ENCODE assay signal across 23 cellular contexts in the genomic region with DNA sequence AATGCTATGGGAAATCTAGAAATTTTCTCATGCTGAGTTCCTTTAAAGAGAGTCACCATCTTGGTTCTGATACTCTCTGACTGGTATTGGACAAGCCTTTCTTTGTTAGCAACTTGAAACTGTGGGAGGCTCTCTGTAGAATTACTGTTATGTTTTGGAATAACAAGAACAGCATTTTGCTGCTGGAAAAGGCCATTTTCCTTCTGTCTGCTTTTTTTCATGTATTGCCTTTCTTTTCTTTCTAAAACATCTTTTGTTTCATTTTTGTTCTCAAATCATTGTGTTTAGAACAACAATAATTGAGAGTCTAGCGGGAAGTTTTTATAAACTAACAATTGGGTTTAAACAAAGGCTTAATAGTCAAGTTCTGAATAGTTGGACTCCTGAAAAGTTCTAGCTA.
DNase-seq lines count a peak whose midpoint lies in the region; ATAC-seq, FAIRE-seq and TF ChIP-seq lines count a peak whose summit lies in the region.
"Had no signal": no experiment of that assay in that cellular context is flagged by ENCODE, and none has a peak within 500 bp of the region (broad histone marks: within the 10 kb centered on the region; RNA-seq: fewer than 3 reads in every experiment).

No MANE protein-coding gene starts in this region.

- no peak for TF ChIP-seq POLR2A in Peyer's patch (IDR thresholded peaks at IDR 0.05)

- no peaks in the 10 kb centered on the region for H3K4me1 ChIP-seq in Peyer's patch
- H3K4me1 ChIP-seq: esophagus squamous epithelium, pancreas had no signal

- peak; percentile 93 for FAIRE-seq in frontal cortex (lab: Jason Lieb, UNC)
- FAIRE-seq: endometrium, pancreas had no signal

- no peaks in the 10 kb centered on the region for H3K36me3 ChIP-seq in Peyer's patch
- H3K36me3 ChIP-seq: esophagus squamous epithelium, pancreas, WERI-Rb-1 had no signal

- no peak for TF ChIP-seq CTCF in Peyer's patch (IDR thresholded peaks at IDR 0.05)

- no peaks in the 10 kb centered on the region for H3K27me3 ChIP-seq in Peyer's patch
- H3K27me3 ChIP-seq: pancreas had no signal

- peak; percentile 4 for ATAC-seq in GM19023 (IDR thresholded peaks at IDR 0.05; ENCODE audit: unreplicated experiment)
- peak; percentile 5 for ATAC-seq in HG03439 (IDR thresholded peaks at IDR 0.05; ENCODE audit: unreplicated experiment)
- no peak for ATAC-seq in HG03442 (IDR thresholded peaks at IDR 0.05; ENCODE audit: unreplicated experiment)
- ATAC-seq: left colon, Right ventricle myocardium inferior had no signal

- H3K27ac ChIP-seq in Peyer's patch, result no peak overlapping the region
- H3K27ac ChIP-seq: esophagus squamous epithelium, pancreas, WERI-Rb-1 had no signal

- H3K9me3 ChIP-seq in Peyer's patch, result no peaks in the 10 kb centered on the region
- H3K9me3 ChIP-seq: esophagus squamous epithelium, pancreas had no signal

- H3K4me3 ChIP-seq in Peyer's patch, result no peak overlapping the region
- H3K4me3 ChIP-seq: esophagus squamous epithelium, pancreas had no signal

- DNase-seq in COLO829 (ENCODE audit: low spot score), result peak; percentile 58
- no peak for DNase-seq in frontal cortex (ENCODE audit: low spot score in 2 of 2)
- no peak for DNase-seq in GDM1 (lab: John Stamatoyannopoulos, UW)
- no peak for DNase-seq in Peyer's patch
- DNase-seq: activated CD4-positive, alpha-beta T cell treated with anti-CD3 and anti-CD28 coated beads, Interleukin-2, amount 50 U/mL, for 4 hours; activated gamma-delta T cell treated with Interleukin-2 at 50 U/mL for 16 hours; EL; esophagus squamous epithelium; HCEC 1CT; immature natural killer cell; left colon; mammary epithelial cell; NCI-H446; pancreas; stimulated activated CD4-positive, alpha-beta T cell treated with anti-CD3 and anti-CD28 coated beads, Interleukin-12 subunit alpha, Interleukin-12 subunit beta, amount 100 ng/mL, for 4 hours; stimulated activated CD4-positive, alpha-beta T cell treated with anti-CD3 and anti-CD28 coated beads, Interleukin-4, amount 100 ng/mL, for 1 hour; T1000; WERI-Rb-1 had no signal
